Comparison of ENCODE assay signal across 29 cellular contexts in genomic region chr1:245600658-245601057, GRCh38.
"Had no signal": no experiment of that assay in that cellular context is flagged by ENCODE, and none has a peak within 500 bp of the region (broad histone marks: within the 10 kb centered on the region; RNA-seq: fewer than 3 reads in every experiment).

No MANE protein-coding gene starts in this region.

- H3K9me3 ChIP-seq: esophagus squamous epithelium, heart right ventricle, lower lobe of right lung, neutrophil, right lobe of liver, suprapubic skin, transverse colon, vagina had no signal

- H3K4me3 ChIP-seq: esophagus squamous epithelium, heart right ventricle, lower lobe of right lung, right lobe of liver, suprapubic skin, transverse colon, vagina had no signal

- FAIRE-seq: colon, endometrium, keratinocyte, small intestine had no signal

- H3K4me1 Mint-ChIP-seq: immature natural killer cell; natural killer cell; stimulated activated naive CD8-positive, alpha-beta T cell treated with anti-CD3 and anti-CD28 coated beads, Interleukin-15, amount 100 ng/mL, for 72 hours had no signal

- H3K36me3 Mint-ChIP-seq: immature natural killer cell, natural killer cell had no signal

- H3K36me3 ChIP-seq: esophagus squamous epithelium, heart right ventricle, lower lobe of right lung, neutrophil, right lobe of liver, suprapubic skin, transverse colon, vagina had no signal

- DNase-seq: effector CD8-positive, alpha-beta T cell; erythroblast; esophagus squamous epithelium; foreskin melanocyte; glutamatergic neuron; heart right ventricle; hypothalamus; immature natural killer cell; left ventricle myocardium superior; lower lobe of right lung; natural killer cell; right lobe of liver; small intestine; stimulated activated CD4-positive, alpha-beta T cell treated with anti-CD3 and anti-CD28 coated beads, Interleukin-12 subunit alpha, Interleukin-12 subunit beta, amount 100 ng/mL, for 4 hours; stimulated activated CD4-positive, alpha-beta T cell treated with anti-CD3 and anti-CD28 coated beads, Interleukin-1b, Interleukin-23, amount 100 ng/mL, for 48 hours; stimulated activated CD4-positive, alpha-beta T cell treated with anti-CD3 and anti-CD28 coated beads, Interleukin-4, amount 100 ng/mL, for 1 hour; stimulated activated CD8-positive, alpha-beta memory T cell treated with anti-CD3 and anti-CD28 coated beads, Interleukin-4, amount 100 ng/mL, for 48 hours; stimulated activated naive CD4-positive, alpha-beta T cell; stimulated activated naive CD8-positive, alpha-beta T cell treated with anti-CD3 and anti-CD28 coated beads, Interleukin-15, amount 100 ng/mL, for 72 hours; transverse colon had no signal

- H3K4me1 ChIP-seq: lower lobe of right lung, parathyroid adenoma, right lobe of liver had no signal

- H3K9ac ChIP-seq: parathyroid adenoma had no signal

- H3K9me3 Mint-ChIP-seq: dendritic cell treated with granulocyte-macrophage colony-stimulating factor and Interleukin-4, amounts not matched to agents 40 ng/mL and 50 ng/mL, for 4 days; immature natural killer cell; natural killer cell had no signal

- H2AFZ ChIP-seq: parathyroid adenoma had no signal

- H3K27me3 ChIP-seq: esophagus squamous epithelium, right lobe of liver, suprapubic skin, transverse colon, vagina had no signal

- H3K27me3 Mint-ChIP-seq: progenitor cell of endocrine pancreas had no signal

- H3K27ac ChIP-seq: esophagus squamous epithelium, lower lobe of right lung, neutrophil, parathyroid adenoma, right lobe of liver, suprapubic skin, transverse colon, vagina had no signal

- H3K27ac Mint-ChIP-seq: dendritic cell treated with granulocyte-macrophage colony-stimulating factor and Interleukin-4, amounts not matched to agents 40 ng/mL and 50 ng/mL, for 4 days; immature natural killer cell; natural killer cell; progenitor cell of endocrine pancreas; stimulated activated naive CD8-positive, alpha-beta T cell treated with anti-CD3 and anti-CD28 coated beads, Interleukin-15, amount 100 ng/mL, for 72 hours had no signal

- H3K4me3 Mint-ChIP-seq: dendritic cell treated with granulocyte-macrophage colony-stimulating factor and Interleukin-4, amounts not matched to agents 40 ng/mL and 50 ng/mL, for 4 days; immature natural killer cell; natural killer cell; stimulated activated naive CD8-positive, alpha-beta T cell treated with anti-CD3 and anti-CD28 coated beads, Interleukin-15, amount 100 ng/mL, for 72 hours had no signal

- H3K79me2 ChIP-seq: parathyroid adenoma had no signal
